Comparison of ENCODE assay signal across 1 cellular context in genomic region chr17:32805029-32805976, GRCh38.
TF ChIP-seq lines count a peak whose summit lies in the region.

No MANE protein-coding gene starts in this region.

TF ChIP-seq in K562, 482 proteins besides CTCF, POLR2A, EP300 and RAD21:
- TF ChIP-seq HMG20B (CRISPR knock-in tag; IDR thresholded peaks at IDR 0.05), result no peak
- no peak for TF ChIP-seq BCLAF1 (IDR thresholded peaks at IDR 0.05; ENCODE audit: borderline replicate concordance in 1 of 2, control insufficient read depth in 1 of 2, low read depth in 2 of 2, low read length in 1 of 2)
- no peak for TF ChIP-seq MEIS2 (IDR thresholded peaks at IDR 0.05; ENCODE audit: partially characterized antibody)
- no peak for TF ChIP-seq BRCA1 (IDR thresholded peaks at IDR 0.05)
- no peak for TF ChIP-seq BRCA1 (CRISPR knock-in tag; IDR thresholded peaks at IDR 0.05)
- 0 out of 2 replicates have a peak, but pooled peaks have one; percentile 33 for TF ChIP-seq FOSL1 (tag; conservative IDR thresholded peaks at IDR 0.05)
- no peak for TF ChIP-seq DNMT1 (IDR thresholded peaks at IDR 0.05)
